Comparison of ENCODE assay signal across 21 cellular contexts in genomic region chr12:3305904-3306619, GRCh38.
"Had no signal": no experiment of that assay in that cellular context is flagged by ENCODE, and none has a peak within 500 bp of the region (broad histone marks: within the 10 kb centered on the region; RNA-seq: fewer than 3 reads in every experiment).

No MANE protein-coding gene starts in this region.

- DNase-seq: Karpas-422, KG1, MG63, NCI-H1092 treated with DMSO at 0.1 percent for 48 hours, NCI-H1436, NCI-H187, NCI-H2029, NCI-H2081 treated with DMSO at 0.1 percent for 48 hours, NCI-H2171, NCI-H226, NCI-H446, NCI-H510A, NCI-H524 treated with DMSO at 0.1 percent for 48 hours, NCI-H69, NCI-H774, Right ventricle myocardium superior, RPMI8226, SIG-M5 had no signal

- H3K27ac ChIP-seq: HL-60, SJSA1, SK-N-MC had no signal

- H3K36me3 ChIP-seq: MG63, SJSA1 had no signal

- H3K27me3 ChIP-seq: MG63 had no signal

- H3K4me3 ChIP-seq: MG63, SJSA1, SK-N-MC had no signal

- H3K9me3 ChIP-seq: MG63, SJSA1 had no signal
